In genomic region chrX:67570839-67571238, GRCh38 we compare ENCODE assay signal across 30 cellular contexts. TPM values are rescaled to one million over a fixed set of nuclear protein-coding genes. Genes with fewer than 3 reads are reported as not detected.
"Had no signal": no experiment of that assay in that cellular context is flagged by ENCODE, and none has a peak within 500 bp of the region (broad histone marks: within the 10 kb centered on the region; RNA-seq: fewer than 3 reads in every experiment).

No MANE protein-coding gene starts in this region.

- H3K27me3 ChIP-seq: gastroesophageal sphincter, heart left ventricle, stomach, thyroid gland, upper lobe of right lung had no signal

- H3K27ac Mint-ChIP-seq: activated CD4-positive, alpha-beta T cell treated with anti-CD3 and anti-CD28 coated beads for 36 hours; activated CD8-positive, alpha-beta memory T cell treated with anti-CD3 and anti-CD28 coated beads, Interleukin-2, amount 10 ng/mL, durations not matched to agents 7 days and 5 days; activated CD8-positive, alpha-beta T cell treated with anti-CD3 and anti-CD28 coated beads, Interleukin-2, amount 10 ng/mL, durations not matched to agents 7 days and 5 days; activated naive CD4-positive, alpha-beta T cell treated with anti-CD3 and anti-CD28 coated beads, Interleukin-2, amount 50 U/mL, for 24 hours; activated naive CD8-positive, alpha-beta T cell treated with anti-CD3 and anti-CD28 coated beads, Interleukin-2, amount 50 U/mL, for 24 hours; activated T-helper 2 cell treated with anti-CD3 and anti-CD28 coated beads, Interferon-gamma antibody, Interleukin-2, Interleukin-4, amounts not matched to agents 10 μg/mL and 5 μg/mL and 100 μg/mL, durations not matched to agents 14 hours and 24 hours and 36 hours; mesothelial cell of epicardium; naive thymus-derived CD4-positive, alpha-beta T cell; stimulated activated naive B cell treated with anti-CD40 and anti-IgM and Interleukin-4, amounts not matched to agents 10 μg/mL and 1 μg/mL and 100 μg/mL, for 72 hours; T-helper 1 cell treated with Interleukin-12 subunit alpha and Interleukin-12 subunit beta and Interleukin-4 antibody, amounts not matched to agents 30 μg/mL and 1 μg/mL, for 36 hours had no signal

- H3K9me3 Mint-ChIP-seq: activated naive CD4-positive, alpha-beta T cell treated with anti-CD3 and anti-CD28 coated beads, Interleukin-2, amount 50 U/mL, for 24 hours; activated naive CD8-positive, alpha-beta T cell treated with anti-CD3 and anti-CD28 coated beads, Interleukin-2, amount 50 U/mL, for 24 hours; activated T-helper 2 cell treated with anti-CD3 and anti-CD28 coated beads, Interferon-gamma antibody, Interleukin-2, Interleukin-4, amounts not matched to agents 10 μg/mL and 5 μg/mL and 100 μg/mL, durations not matched to agents 14 hours and 24 hours and 36 hours; stimulated activated naive B cell treated with anti-CD40 and anti-IgM and Interleukin-4, amounts not matched to agents 10 μg/mL and 1 μg/mL and 100 μg/mL, for 72 hours; T-helper 1 cell treated with Interleukin-12 subunit alpha and Interleukin-12 subunit beta and Interleukin-4 antibody, amounts not matched to agents 30 μg/mL and 1 μg/mL, for 36 hours had no signal

- H3K27me3 Mint-ChIP-seq: activated CD8-positive, alpha-beta memory T cell treated with anti-CD3 and anti-CD28 coated beads, Interleukin-2, amount 10 ng/mL, durations not matched to agents 7 days and 5 days; activated naive CD4-positive, alpha-beta T cell treated with anti-CD3 and anti-CD28 coated beads, Interleukin-2, amount 50 U/mL, for 24 hours; activated naive CD8-positive, alpha-beta T cell treated with anti-CD3 and anti-CD28 coated beads, Interleukin-2, amount 50 U/mL, for 24 hours; naive thymus-derived CD4-positive, alpha-beta T cell; stimulated activated naive B cell treated with anti-CD40 and anti-IgM and Interleukin-4, amounts not matched to agents 10 μg/mL and 1 μg/mL and 100 μg/mL, for 72 hours had no signal

- H3K9me3 ChIP-seq: breast epithelium, gastroesophageal sphincter, heart left ventricle, left lung, pancreas, psoas muscle, stomach, thyroid gland, upper lobe of right lung had no signal

- H3K36me3 ChIP-seq: breast epithelium, gastroesophageal sphincter, heart left ventricle, left lung, pancreas, stomach, thyroid gland, upper lobe of right lung had no signal

- FAIRE-seq: endothelial cell of umbilical vein had no signal

- ATAC-seq: activated CD4-positive, alpha-beta T cell treated with anti-CD3 and anti-CD28 coated beads for 36 hours; activated CD8-positive, alpha-beta memory T cell treated with anti-CD3 and anti-CD28 coated beads, Interleukin-2, amount 10 ng/mL, durations not matched to agents 7 days and 5 days; activated CD8-positive, alpha-beta T cell treated with anti-CD3 and anti-CD28 coated beads, Interleukin-2, amount 10 ng/mL, durations not matched to agents 7 days and 5 days; activated naive CD8-positive, alpha-beta T cell treated with anti-CD3 and anti-CD28 coated beads, Interleukin-2, amount 50 U/mL, for 24 hours; gastroesophageal sphincter; left lung; naive thymus-derived CD4-positive, alpha-beta T cell; pancreas; psoas muscle; stimulated activated naive B cell treated with anti-CD40 and anti-IgM and Interleukin-4, amounts not matched to agents 10 μg/mL and 1 μg/mL and 100 μg/mL, for 72 hours; upper lobe of right lung had no signal

- DNase-seq: activated CD4-positive, alpha-beta T cell treated with anti-CD3 and anti-CD28 coated beads for 36 hours; activated CD4-positive, CD25-positive, alpha-beta regulatory T cell; activated CD8-positive, alpha-beta memory T cell treated with anti-CD3 and anti-CD28 coated beads, Interleukin-2, amount 10 ng/mL, durations not matched to agents 7 days and 5 days; activated CD8-positive, alpha-beta T cell treated with anti-CD3 and anti-CD28 coated beads, Interleukin-2, amount 10 ng/mL, durations not matched to agents 7 days and 5 days; activated naive CD8-positive, alpha-beta T cell treated with anti-CD3 and anti-CD28 coated beads, Interleukin-2, amount 50 U/mL, for 24 hours; activated T-cell treated with anti-CD3 and anti-CD28 coated beads, Interleukin-2, amount 50 U/mL, for 48 hours; amygdala; central memory CD4-positive, alpha-beta T cell; heart left ventricle; hypothalamus; left lung; mammary epithelial cell; naive thymus-derived CD4-positive, alpha-beta T cell; nucleus accumbens; pancreas; psoas muscle; stimulated activated CD4-positive, alpha-beta T cell treated with anti-CD3 and anti-CD28 coated beads, Interleukin-15, amount 100 ng/mL, for 24 hours; stimulated activated CD4-positive, alpha-beta T cell treated with anti-CD3 and anti-CD28 coated beads, Interleukin-2, amount 100 ng/mL, for 24 hours; stimulated activated naive B cell treated with anti-CD40 and anti-IgM and Interleukin-4, amounts not matched to agents 10 μg/mL and 1 μg/mL and 100 μg/mL, for 72 hours; stomach; T-helper 9 cell; thyroid gland; upper lobe of right lung had no signal

- H3K36me3 Mint-ChIP-seq: activated CD8-positive, alpha-beta memory T cell treated with anti-CD3 and anti-CD28 coated beads, Interleukin-2, amount 10 ng/mL, durations not matched to agents 7 days and 5 days; activated naive CD4-positive, alpha-beta T cell treated with anti-CD3 and anti-CD28 coated beads, Interleukin-2, amount 50 U/mL, for 24 hours; mesothelial cell of epicardium; naive thymus-derived CD4-positive, alpha-beta T cell; stimulated activated naive B cell treated with anti-CD40 and anti-IgM and Interleukin-4, amounts not matched to agents 10 μg/mL and 1 μg/mL and 100 μg/mL, for 72 hours had no signal

- H3K4me1 Mint-ChIP-seq: activated CD4-positive, alpha-beta T cell treated with anti-CD3 and anti-CD28 coated beads for 36 hours; activated CD8-positive, alpha-beta memory T cell treated with anti-CD3 and anti-CD28 coated beads, Interleukin-2, amount 10 ng/mL, durations not matched to agents 7 days and 5 days; activated naive CD4-positive, alpha-beta T cell treated with anti-CD3 and anti-CD28 coated beads, Interleukin-2, amount 50 U/mL, for 24 hours; activated naive CD8-positive, alpha-beta T cell treated with anti-CD3 and anti-CD28 coated beads, Interleukin-2, amount 50 U/mL, for 24 hours; mesothelial cell of epicardium; naive thymus-derived CD4-positive, alpha-beta T cell; stimulated activated naive B cell treated with anti-CD40 and anti-IgM and Interleukin-4, amounts not matched to agents 10 μg/mL and 1 μg/mL and 100 μg/mL, for 72 hours had no signal

- H3K27ac ChIP-seq: breast epithelium, gastroesophageal sphincter, left lung, pancreas, psoas muscle, stomach, thyroid gland, upper lobe of right lung had no signal

- H3K4me3 Mint-ChIP-seq: activated CD4-positive, alpha-beta T cell treated with anti-CD3 and anti-CD28 coated beads for 36 hours; activated CD8-positive, alpha-beta memory T cell treated with anti-CD3 and anti-CD28 coated beads, Interleukin-2, amount 10 ng/mL, durations not matched to agents 7 days and 5 days; activated CD8-positive, alpha-beta T cell treated with anti-CD3 and anti-CD28 coated beads, Interleukin-2, amount 10 ng/mL, durations not matched to agents 7 days and 5 days; activated naive CD4-positive, alpha-beta T cell treated with anti-CD3 and anti-CD28 coated beads, Interleukin-2, amount 50 U/mL, for 24 hours; activated naive CD8-positive, alpha-beta T cell treated with anti-CD3 and anti-CD28 coated beads, Interleukin-2, amount 50 U/mL, for 24 hours; mesothelial cell of epicardium; naive thymus-derived CD4-positive, alpha-beta T cell; stimulated activated naive B cell treated with anti-CD40 and anti-IgM and Interleukin-4, amounts not matched to agents 10 μg/mL and 1 μg/mL and 100 μg/mL, for 72 hours; T-helper 1 cell treated with Interleukin-12 subunit alpha and Interleukin-12 subunit beta and Interleukin-4 antibody, amounts not matched to agents 30 μg/mL and 1 μg/mL, for 36 hours had no signal

- H3K4me3 ChIP-seq: breast epithelium, gastroesophageal sphincter, left lung, pancreas, psoas muscle, stomach, thyroid gland, upper lobe of right lung had no signal

- H3K4me1 ChIP-seq: breast epithelium, gastroesophageal sphincter, heart left ventricle, left lung, pancreas, psoas muscle, stomach, thyroid gland, upper lobe of right lung had no signal

RNA-seq across cellular contexts. Expression of gene AR, which starts 27.0 kb away (rescaled TPM):
- total RNA-seq: activated CD4-positive, alpha-beta T cell treated with anti-CD3 and anti-CD28 coated beads for 36 hours; activated CD8-positive, alpha-beta T cell treated with anti-CD3 and anti-CD28 coated beads, Interleukin-2, amount 10 ng/mL, durations not matched to agents 7 days and 5 days had no signal
